ENCODE assay signal across 8 cellular contexts in the genomic region with DNA sequence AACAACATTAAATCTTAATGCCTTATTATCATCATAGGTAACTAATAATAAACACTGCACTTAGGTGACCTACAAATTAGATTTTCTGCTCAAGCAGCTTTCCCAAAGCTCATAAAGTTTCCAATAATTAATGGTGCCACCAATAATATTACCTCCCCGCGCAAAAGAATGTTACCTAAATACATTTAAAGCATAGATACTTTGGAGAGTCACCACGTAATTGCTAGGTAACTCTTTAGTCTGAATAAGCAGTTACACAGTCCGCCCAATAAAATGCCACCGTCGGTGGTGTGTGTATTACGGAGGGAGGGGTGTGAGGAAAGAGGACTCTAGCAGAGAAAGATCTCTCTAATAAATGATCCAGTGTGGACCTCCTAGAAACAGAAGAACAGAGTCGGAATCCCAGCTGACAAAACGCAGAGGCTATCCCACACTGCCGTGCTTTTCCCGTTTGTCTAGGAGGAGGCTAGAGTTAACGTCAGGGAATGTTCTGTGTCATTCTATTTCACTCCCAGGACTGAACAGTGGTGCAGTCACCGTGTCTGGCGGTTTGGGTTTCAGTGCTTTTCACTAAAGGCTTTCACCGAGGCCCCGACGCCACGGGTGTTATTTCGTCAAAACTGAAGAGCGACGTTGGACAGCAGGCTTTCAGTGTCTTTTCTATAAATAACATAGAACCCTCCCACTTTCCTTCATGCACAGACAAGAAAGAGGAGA. TPM values are rescaled to one million over a fixed set of nuclear protein-coding genes. Genes with fewer than 3 reads are reported as not detected.
A peak's percentile ranks its signal among the peaks of the same experiment; 100 is the strongest.
DNase-seq lines count a peak whose midpoint lies in the region; ATAC-seq lines count a peak whose summit lies in the region.

No MANE protein-coding gene starts in this region.

- intact Hi-C loops in activated CD4-positive, alpha-beta memory T cell treated with anti-CD3 and anti-CD28 coated beads for 36 hours (cut with micrococcal nuclease), result loop anchor here (1.0 to 5.0 kb wide), 3 partner anchors 23 to 72 kb away; partner anchors contain the start of gene TUBD1

- peak overlapping the region; percentile 75 for H3K4me3 Mint-ChIP-seq in activated CD4-positive, alpha-beta memory T cell treated with anti-CD3 and anti-CD28 coated beads for 36 hours
- peak overlapping the region; percentile 78 to 89 for H3K4me3 Mint-ChIP-seq in effector memory CD8-positive, alpha-beta T cell
- peak overlapping the region; percentile 93 for H3K4me3 Mint-ChIP-seq in memory B cell

- POLR2A ChIA-PET in activated CD4-positive, alpha-beta memory T cell treated with anti-CD3 and anti-CD28 coated beads for 36 hours (lab: Charles Lee), result interaction anchor here (0.6 to 1.9 kb wide), 9 partner anchors 9 to 811 kb away, joined by 3 to 10 read pairs (median 4); partner anchors contain the start of genes HEATR6, RPS6KB1, TUBD1 and USP32

- H3K27me3 Mint-ChIP-seq in activated CD4-positive, alpha-beta memory T cell treated with anti-CD3 and anti-CD28 coated beads for 36 hours, result no peaks in the 10 kb centered on the region
- H3K27me3 Mint-ChIP-seq in effector memory CD8-positive, alpha-beta T cell, result no peaks in the 10 kb centered on the region
- no peaks in the 10 kb centered on the region for H3K27me3 Mint-ChIP-seq in memory B cell

- peaks cover 11% of the 10 kb centered on the region for H3K36me3 Mint-ChIP-seq in activated CD4-positive, alpha-beta memory T cell treated with anti-CD3 and anti-CD28 coated beads for 36 hours
- peaks cover 9% of the 10 kb centered on the region for H3K36me3 Mint-ChIP-seq in effector memory CD8-positive, alpha-beta T cell (ENCODE audit: insufficient read depth)
- peaks cover 7% of the 10 kb centered on the region for H3K36me3 Mint-ChIP-seq in memory B cell

- peak; percentile 37 for DNase-seq in DMS79 treated with DMSO at 0.1 percent for 48 hours (lab: John Stamatoyannopoulos, UW)
- DNase-seq in DMS79 (lab: John Stamatoyannopoulos, UW), result no peak
- DNase-seq in NCI-H2227 treated with DMSO at 0.1 percent for 48 hours (lab: John Stamatoyannopoulos, UW), result peak; percentile 70
- peak; percentile 74 for DNase-seq in activated CD4-positive, alpha-beta memory T cell treated with anti-CD3 and anti-CD28 coated beads for 36 hours
- peak; percentile 38 to 56 (median 45) for DNase-seq in effector memory CD8-positive, alpha-beta T cell
- DNase-seq in memory B cell (ENCODE audit: low spot score in 2 of 2), result peak in 1 of 2 donors; percentile 2
- peak; percentile 37 for DNase-seq in stimulated activated CD8-positive, alpha-beta memory T cell treated with anti-CD3 and anti-CD28 coated beads, Interleukin-12 subunit alpha, Interleukin-12 subunit beta, amount 100 ng/mL, for 4 hours (ENCODE audit: low read depth)

- peak overlapping the region; percentile 85 for H3K27ac Mint-ChIP-seq in activated CD4-positive, alpha-beta memory T cell treated with anti-CD3 and anti-CD28 coated beads for 36 hours
- peak overlapping the region; percentile 92 to 95 for H3K27ac Mint-ChIP-seq in effector memory CD8-positive, alpha-beta T cell
- peak overlapping the region; percentile 94 for H3K27ac Mint-ChIP-seq in memory B cell

- H3K9me3 Mint-ChIP-seq in activated CD4-positive, alpha-beta memory T cell treated with anti-CD3 and anti-CD28 coated beads for 36 hours, result no peaks in the 10 kb centered on the region
- no peaks in the 10 kb centered on the region for H3K9me3 Mint-ChIP-seq in effector memory CD8-positive, alpha-beta T cell
- no peaks in the 10 kb centered on the region for H3K9me3 Mint-ChIP-seq in memory B cell

- CTCF ChIA-PET in activated CD4-positive, alpha-beta memory T cell treated with anti-CD3 and anti-CD28 coated beads for 36 hours (lab: Charles Lee), result interaction anchor here (1.6 to 1.7 kb wide), 2 partner anchors 50 to 73 kb away, joined by 5 to 6 read pairs; no protein-coding TSS in a partner anchor

- ATAC-seq in HG02943 (IDR thresholded peaks at IDR 0.05; ENCODE audit: low read depth, unreplicated experiment), result peak; percentile 46
- ATAC-seq in effector memory CD8-positive, alpha-beta T cell (replicated peaks), result peak; percentile 61
- ATAC-seq in memory B cell (ENCODE audit: low read depth), result peak; percentile 48

- peaks cover 20% of the 10 kb centered on the region for H3K4me1 Mint-ChIP-seq in activated CD4-positive, alpha-beta memory T cell treated with anti-CD3 and anti-CD28 coated beads for 36 hours (ENCODE audit: low read depth)
- peaks cover 16 to 19% of the 10 kb centered on the region in 2 donors for H3K4me1 Mint-ChIP-seq in effector memory CD8-positive, alpha-beta T cell (ENCODE audit: low read depth in 2 of 2)
- peaks cover 11% of the 10 kb centered on the region for H3K4me1 Mint-ChIP-seq in memory B cell

RNA-seq across cellular contexts. Expression of gene RNFT1, which starts 0.6 kb away (rescaled TPM):
- 10 to 100 TPM; 34.7 to 35.5 TPM for total RNA-seq in activated CD4-positive, alpha-beta memory T cell treated with anti-CD3 and anti-CD28 coated beads for 36 hours
